8 cellular contexts compared by ENCODE assay signal in genomic region chr2:161415467-161416293, GRCh38. TPM values are rescaled to one million over a fixed set of nuclear protein-coding genes. Genes with fewer than 3 reads are reported as not detected.
DNase-seq lines count a peak whose midpoint lies in the region; ATAC-seq lines count a peak whose summit lies in the region.
"Had no signal": no experiment of that assay in that cellular context is flagged by ENCODE, and none has a peak within 500 bp of the region (broad histone marks: within the 10 kb centered on the region; RNA-seq: fewer than 3 reads in every experiment).

No MANE protein-coding gene starts in this region.

- no peak for ATAC-seq in naive thymus-derived CD4-positive, alpha-beta T cell

- H3K27ac Mint-ChIP-seq in activated naive CD8-positive, alpha-beta T cell treated with anti-CD3 and anti-CD28 coated beads for 36 hours: no peak overlapping the region
- H3K27ac Mint-ChIP-seq in naive thymus-derived CD4-positive, alpha-beta T cell: no peak overlapping the region

- DNase-seq in DMS53 (lab: John Stamatoyannopoulos, UW) (peak; percentile 80), HuH-7 (ENCODE audit: low spot score) (peak; percentile 60), Kasumi-1 (lab: John Stamatoyannopoulos, UW) (no peak), GM19240 (ENCODE audit: insufficient read length, low spot score) (no peak), LoVo (ENCODE audit: low spot score) (no peak)
- no peak for DNase-seq in activated naive CD8-positive, alpha-beta T cell treated with anti-CD3 and anti-CD28 coated beads for 36 hours
- DNase-seq in naive thymus-derived CD4-positive, alpha-beta T cell: peak in 1 of 9 donors; percentile 31

- peaks cover 68% of the 10 kb centered on the region for H3K27me3 Mint-ChIP-seq in activated naive CD8-positive, alpha-beta T cell treated with anti-CD3 and anti-CD28 coated beads for 36 hours
- H3K27me3 Mint-ChIP-seq in naive thymus-derived CD4-positive, alpha-beta T cell: peaks cover 63 to 69% (median 65%) of the 10 kb centered on the region in 5 donors

- H3K4me1 Mint-ChIP-seq in activated naive CD8-positive, alpha-beta T cell treated with anti-CD3 and anti-CD28 coated beads for 36 hours: peaks cover 42% of the 10 kb centered on the region
- H3K4me1 Mint-ChIP-seq in naive thymus-derived CD4-positive, alpha-beta T cell: peaks cover 32 to 54% (median 52%) of the 10 kb centered on the region in 7 donors

- no peak overlapping the region for H3K27ac ChIP-seq in naive thymus-derived CD4-positive, alpha-beta T cell (ENCODE audit: low read depth, low read length)
- H3K27ac ChIP-seq: HL-60 had no signal

- no peaks in the 10 kb centered on the region for H3K9me3 ChIP-seq in naive thymus-derived CD4-positive, alpha-beta T cell (ENCODE audit: control insufficient read depth in 2 of 3, low read length in 3 of 3)

- peaks cover 17% of the 10 kb centered on the region for H3K36me3 Mint-ChIP-seq in activated naive CD8-positive, alpha-beta T cell treated with anti-CD3 and anti-CD28 coated beads for 36 hours
- peaks cover 0 to 14% (median 0%) of the 10 kb centered on the region in 5 donors for H3K36me3 Mint-ChIP-seq in naive thymus-derived CD4-positive, alpha-beta T cell

- H3K4me3 ChIP-seq in naive thymus-derived CD4-positive, alpha-beta T cell (ENCODE audit: low read length): peak overlapping the region; percentile 43

- no peaks in the 10 kb centered on the region for H3K9me3 Mint-ChIP-seq in activated naive CD8-positive, alpha-beta T cell treated with anti-CD3 and anti-CD28 coated beads for 36 hours
- peaks cover 0 to 4% (median 0%) of the 10 kb centered on the region in 11 donors for H3K9me3 Mint-ChIP-seq in naive thymus-derived CD4-positive, alpha-beta T cell

- POLR2A ChIA-PET in naive thymus-derived CD4-positive, alpha-beta T cell (lab: Charles Lee): no interaction called here

- no peaks in the 10 kb centered on the region for H3K36me3 ChIP-seq in naive thymus-derived CD4-positive, alpha-beta T cell (ENCODE audit: control insufficient read depth in 2 of 3, insufficient read depth in 3 of 3, low read length in 3 of 3)

- peaks cover 23 to 31% of the 10 kb centered on the region in 2 donors for H3K4me1 ChIP-seq in naive thymus-derived CD4-positive, alpha-beta T cell (ENCODE audit: control insufficient read depth in 2 of 2, insufficient read depth in 2 of 2, low read length in 2 of 2)

- CTCF ChIA-PET in naive thymus-derived CD4-positive, alpha-beta T cell (lab: Charles Lee): no interaction called here

- H3K4me3 Mint-ChIP-seq in activated naive CD8-positive, alpha-beta T cell treated with anti-CD3 and anti-CD28 coated beads for 36 hours: peak overlapping the region; percentile 44
- H3K4me3 Mint-ChIP-seq in naive thymus-derived CD4-positive, alpha-beta T cell: peak overlapping the region; percentile 54 to 84 (median 74)

- peaks cover 7 to 51% of the 10 kb centered on the region in 2 donors for H3K27me3 ChIP-seq in naive thymus-derived CD4-positive, alpha-beta T cell (ENCODE audit: control insufficient read depth in 2 of 2, insufficient read depth in 2 of 2, low read length in 2 of 2)

- intact Hi-C loops in naive thymus-derived CD4-positive, alpha-beta T cell (cut with micrococcal nuclease): loop anchor here (1.0 to 10.0 kb wide), 7 partner anchors 9 to 537 kb away; partner anchors contain the start of gene PSMD14 (in 2 of the 2)

RNA-seq across cellular contexts. Expression of gene TBR1, which starts 0.4 kb away (rescaled TPM):
- total RNA-seq in activated naive CD8-positive, alpha-beta T cell treated with anti-CD3 and anti-CD28 coated beads for 36 hours: not detected
- total RNA-seq in naive thymus-derived CD4-positive, alpha-beta T cell: under 1 TPM in 1 of 5 experiments, not detected in 4; 0.02 TPM
- not detected for polyA plus RNA-seq in naive thymus-derived CD4-positive, alpha-beta T cell

Comparison
In these comparisons a context has a peak if more than half of its experiments do, and no peak if none do; other contexts are left out.
1. DNase-seq: peak in DMS53 (single experiment) and HuH-7 (single experiment); none in activated naive CD8-positive, alpha-beta T cell treated with anti-CD3 and anti-CD28 coated beads for 36 hours (single experiment), Kasumi-1 (0 of 2), GM19240 (single experiment) and LoVo (single experiment).